1 cellular context compared by ENCODE assay signal in the genomic region with DNA sequence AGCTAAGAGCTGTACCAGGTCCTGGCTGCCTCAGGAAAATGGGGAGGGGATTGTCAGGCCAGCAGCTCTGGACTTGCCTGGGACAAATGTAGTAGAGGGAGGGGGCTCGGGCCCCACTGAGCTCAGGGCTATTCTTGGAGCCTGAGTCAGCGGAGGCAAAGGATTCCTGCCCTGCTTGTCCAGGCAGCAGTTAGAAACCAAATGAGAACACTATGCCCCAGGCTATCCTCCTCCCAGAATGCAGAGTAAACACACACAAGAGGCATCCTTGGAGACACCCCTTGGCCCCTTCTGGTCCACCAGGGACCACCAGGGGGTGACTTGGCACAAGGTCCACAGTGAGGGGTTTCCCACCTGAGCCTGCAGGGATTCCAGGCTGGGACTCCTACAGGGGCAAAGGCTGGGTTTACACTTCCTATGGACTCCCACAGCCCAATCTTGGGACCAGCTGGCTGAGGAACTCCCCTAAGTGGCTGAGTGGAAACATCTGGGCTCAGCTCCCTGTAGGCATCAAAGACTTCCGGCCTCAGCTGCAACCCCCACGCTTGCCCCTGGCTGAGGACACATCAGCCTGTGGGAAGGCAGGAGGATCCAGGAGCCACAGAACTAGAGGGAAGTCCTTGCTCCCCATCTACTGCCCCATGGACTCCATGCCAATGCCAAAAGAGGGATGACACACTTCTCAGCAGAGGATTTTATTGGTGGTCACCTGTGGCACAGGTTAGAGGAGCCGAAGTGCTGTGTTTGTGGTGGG.
TF ChIP-seq lines count a peak whose summit lies in the region.

No MANE protein-coding gene starts in this region.

TF ChIP-seq in SK-N-SH treated with all-trans-retinoic acid at 6 μM for 48 hours, 23 proteins besides CTCF, POLR2A, EP300 and RAD21 (continued from another document):
- TF ChIP-seq ZNF565 (CRISPR knock-in tag; conservative IDR thresholded peaks at IDR 0.05; ENCODE audit: low read depth) (no peak), ARNTL (CRISPR knock-in tag; IDR thresholded peaks at IDR 0.05; ENCODE audit: borderline replicate concordance, low read depth) (no peak), ZFP30 (CRISPR knock-in tag; IDR thresholded peaks at IDR 0.05) (no peak), ZNF8 (CRISPR knock-in tag; IDR thresholded peaks at IDR 0.05) (no peak), CSDC2 (CRISPR knock-in tag; IDR thresholded peaks at IDR 0.05) (no peak), RARB (CRISPR knock-in tag; IDR thresholded peaks at IDR 0.05) (no peak), ISL1 (CRISPR knock-in tag; IDR thresholded peaks at IDR 0.05) (no peak), TOX (CRISPR knock-in tag; IDR thresholded peaks at IDR 0.05; ENCODE audit: borderline replicate concordance) (no peak), GLIS3 (CRISPR knock-in tag; IDR thresholded peaks at IDR 0.05) (no peak), ZC3H10 (CRISPR knock-in tag; IDR thresholded peaks at IDR 0.05) (no peak), SNAI2 (CRISPR knock-in tag; IDR thresholded peaks at IDR 0.05) (no peak), PPARA (CRISPR knock-in tag; IDR thresholded peaks at IDR 0.05; ENCODE audit: borderline replicate concordance) (no peak), ZFP3 (CRISPR knock-in tag; IDR thresholded peaks at IDR 0.05) (no peak)
- TF ChIP-seq, protein P1, sequence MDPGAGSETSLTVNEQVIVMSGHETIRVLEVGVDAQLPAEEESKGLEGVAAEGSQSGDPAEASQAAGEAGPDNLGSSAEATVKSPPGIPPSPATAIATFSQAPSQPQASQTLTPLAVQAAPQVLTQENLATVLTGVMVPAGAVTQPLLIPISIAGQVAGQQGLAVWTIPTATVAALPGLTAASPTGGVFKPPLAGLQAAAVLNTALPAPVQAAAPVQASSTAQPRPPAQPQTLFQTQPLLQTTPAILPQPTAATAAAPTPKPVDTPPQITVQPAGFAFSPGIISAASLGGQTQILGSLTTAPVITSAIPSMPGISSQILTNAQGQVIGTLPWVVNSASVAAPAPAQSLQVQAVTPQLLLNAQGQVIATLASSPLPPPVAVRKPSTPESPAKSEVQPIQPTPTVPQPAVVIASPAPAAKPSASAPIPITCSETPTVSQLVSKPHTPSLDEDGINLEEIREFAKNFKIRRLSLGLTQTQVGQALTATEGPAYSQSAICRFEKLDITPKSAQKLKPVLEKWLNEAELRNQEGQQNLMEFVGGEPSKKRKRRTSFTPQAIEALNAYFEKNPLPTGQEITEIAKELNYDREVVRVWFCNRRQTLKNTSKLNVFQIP (CRISPR knock-in tag; IDR thresholded peaks at IDR 0.05; ENCODE audit: borderline replicate concordance, low read depth): no peak
- TF ChIP-seq, protein P2, sequence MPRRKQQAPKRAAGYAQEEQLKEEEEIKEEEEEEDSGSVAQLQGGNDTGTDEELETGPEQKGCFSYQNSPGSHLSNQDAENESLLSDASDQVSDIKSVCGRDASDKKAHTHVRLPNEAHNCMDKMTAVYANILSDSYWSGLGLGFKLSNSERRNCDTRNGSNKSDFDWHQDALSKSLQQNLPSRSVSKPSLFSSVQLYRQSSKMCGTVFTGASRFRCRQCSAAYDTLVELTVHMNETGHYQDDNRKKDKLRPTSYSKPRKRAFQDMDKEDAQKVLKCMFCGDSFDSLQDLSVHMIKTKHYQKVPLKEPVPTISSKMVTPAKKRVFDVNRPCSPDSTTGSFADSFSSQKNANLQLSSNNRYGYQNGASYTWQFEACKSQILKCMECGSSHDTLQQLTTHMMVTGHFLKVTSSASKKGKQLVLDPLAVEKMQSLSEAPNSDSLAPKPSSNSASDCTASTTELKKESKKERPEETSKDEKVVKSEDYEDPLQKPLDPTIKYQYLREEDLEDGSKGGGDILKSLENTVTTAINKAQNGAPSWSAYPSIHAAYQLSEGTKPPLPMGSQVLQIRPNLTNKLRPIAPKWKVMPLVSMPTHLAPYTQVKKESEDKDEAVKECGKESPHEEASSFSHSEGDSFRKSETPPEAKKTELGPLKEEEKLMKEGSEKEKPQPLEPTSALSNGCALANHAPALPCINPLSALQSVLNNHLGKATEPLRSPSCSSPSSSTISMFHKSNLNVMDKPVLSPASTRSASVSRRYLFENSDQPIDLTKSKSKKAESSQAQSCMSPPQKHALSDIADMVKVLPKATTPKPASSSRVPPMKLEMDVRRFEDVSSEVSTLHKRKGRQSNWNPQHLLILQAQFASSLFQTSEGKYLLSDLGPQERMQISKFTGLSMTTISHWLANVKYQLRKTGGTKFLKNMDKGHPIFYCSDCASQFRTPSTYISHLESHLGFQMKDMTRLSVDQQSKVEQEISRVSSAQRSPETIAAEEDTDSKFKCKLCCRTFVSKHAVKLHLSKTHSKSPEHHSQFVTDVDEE (CRISPR knock-in tag; IDR thresholded peaks at IDR 0.05): no peak
- TF ChIP-seq, protein P3, sequence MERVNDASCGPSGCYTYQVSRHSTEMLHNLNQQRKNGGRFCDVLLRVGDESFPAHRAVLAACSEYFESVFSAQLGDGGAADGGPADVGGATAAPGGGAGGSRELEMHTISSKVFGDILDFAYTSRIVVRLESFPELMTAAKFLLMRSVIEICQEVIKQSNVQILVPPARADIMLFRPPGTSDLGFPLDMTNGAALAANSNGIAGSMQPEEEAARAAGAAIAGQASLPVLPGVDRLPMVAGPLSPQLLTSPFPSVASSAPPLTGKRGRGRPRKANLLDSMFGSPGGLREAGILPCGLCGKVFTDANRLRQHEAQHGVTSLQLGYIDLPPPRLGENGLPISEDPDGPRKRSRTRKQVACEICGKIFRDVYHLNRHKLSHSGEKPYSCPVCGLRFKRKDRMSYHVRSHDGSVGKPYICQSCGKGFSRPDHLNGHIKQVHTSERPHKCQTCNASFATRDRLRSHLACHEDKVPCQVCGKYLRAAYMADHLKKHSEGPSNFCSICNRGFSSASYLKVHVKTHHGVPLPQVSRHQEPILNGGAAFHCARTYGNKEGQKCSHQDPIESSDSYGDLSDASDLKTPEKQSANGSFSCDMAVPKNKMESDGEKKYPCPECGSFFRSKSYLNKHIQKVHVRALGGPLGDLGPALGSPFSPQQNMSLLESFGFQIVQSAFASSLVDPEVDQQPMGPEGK (CRISPR knock-in tag; IDR thresholded peaks at IDR 0.05; ENCODE audit: borderline replicate concordance): no peak
